21 cellular contexts compared by ENCODE assay signal in the genomic region with DNA sequence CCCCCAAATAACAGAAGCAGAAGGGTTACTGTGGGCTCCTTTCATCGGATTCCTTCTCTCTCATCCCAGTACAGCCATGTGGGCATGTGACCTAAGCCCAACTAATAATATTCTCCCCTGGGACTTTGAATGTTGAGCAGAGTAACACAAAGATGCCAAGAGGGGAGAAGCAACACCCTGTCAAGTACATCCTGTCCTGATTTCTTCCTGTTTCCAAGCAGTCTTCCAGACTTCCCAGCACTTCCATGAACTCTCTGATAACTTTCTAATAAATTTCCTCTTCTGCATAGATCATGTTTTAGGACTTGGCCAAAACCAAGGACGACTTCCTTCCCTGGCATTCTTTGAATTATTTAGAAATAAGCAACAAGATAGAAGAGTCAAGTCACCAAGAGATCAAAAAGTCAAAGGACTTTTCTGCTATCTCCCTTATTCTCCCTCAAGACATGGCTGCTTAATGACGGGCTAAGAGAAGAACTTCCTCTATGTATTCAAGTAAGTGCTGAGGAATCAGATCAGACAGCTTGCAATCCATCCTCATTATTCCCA. TPM values are rescaled to one million over a fixed set of nuclear protein-coding genes. Genes with fewer than 3 reads are reported as not detected.
"Had no signal": no experiment of that assay in that cellular context is flagged by ENCODE, and none has a peak within 500 bp of the region (broad histone marks: within the 10 kb centered on the region; RNA-seq: fewer than 3 reads in every experiment).

No MANE protein-coding gene starts in this region.

- H3K27ac ChIP-seq: coronary artery, dorsolateral prefrontal cortex, esophagus muscularis mucosa, foreskin keratinocyte, gastroesophageal sphincter, heart left ventricle, hepatocyte, left lung, lower lobe of right lung had no signal

- H3K4me1 ChIP-seq: left lung, lower lobe of right lung had no signal

- H3K27me3 ChIP-seq: esophagus muscularis mucosa, gastroesophageal sphincter, heart left ventricle, hepatocyte, left lung had no signal

- H3K36me3 Mint-ChIP-seq: immature natural killer cell, mesothelial cell of epicardium had no signal

- H3K36me3 ChIP-seq: esophagus muscularis mucosa, gastroesophageal sphincter, heart left ventricle, left lung, lower lobe of right lung had no signal

- H3K4me3 ChIP-seq: coronary artery, dorsolateral prefrontal cortex, esophagus muscularis mucosa, gastroesophageal sphincter, heart left ventricle, hepatocyte, left lung, lower lobe of right lung, mucosa of descending colon had no signal

- ATAC-seq: foreskin keratinocyte, gastroesophageal sphincter, heart left ventricle, left colon, left lung, lower lobe of right lung, mucosa of descending colon had no signal

- H3K4me3 Mint-ChIP-seq: immature natural killer cell, mesothelial cell of epicardium had no signal

- H3K27ac Mint-ChIP-seq: immature natural killer cell, mesothelial cell of epicardium had no signal

- DNase-seq: dermis blood vessel endothelial cell; dorsolateral prefrontal cortex; effector CD4-positive, alpha-beta T cell; effector memory CD4-positive, alpha-beta T cell; foreskin keratinocyte; heart left ventricle; hypothalamus; immature natural killer cell; islet precursor cell; kidney; kidney glomerular epithelial cell; left colon; left lung; lower lobe of right lung; mucosa of descending colon had no signal

- H3K9me3 ChIP-seq: esophagus muscularis mucosa, gastroesophageal sphincter, heart left ventricle, left lung, lower lobe of right lung, mucosa of descending colon had no signal

RNA-seq across cellular contexts. Expression of gene CRYGS, which starts 37.9 kb away (rescaled TPM):
- total RNA-seq: epithelial cell of proximal tubule had no signal
